In genomic region chr7:114085592-114086490, GRCh38 we compare ENCODE assay signal across 8 cellular contexts.
A peak's percentile ranks its signal among the peaks of the same experiment; 100 is the strongest.
DNase-seq lines count a peak whose midpoint lies in the region; ATAC-seq, FAIRE-seq and TF ChIP-seq lines count a peak whose summit lies in the region.

No MANE protein-coding gene starts in this region.

- TF ChIP-seq RAD21 in IMR-90 (IDR thresholded peaks at IDR 0.05; ENCODE audit: low read length), result no peak

- TF ChIP-seq POLR2A in IMR-90 (IDR thresholded peaks at IDR 0.05; ENCODE audit: low read depth, low read length), result no peak

- H3K9me1 ChIP-seq in IMR-90 (ENCODE audit: insufficient read depth, low read length), result no peaks in the 10 kb centered on the region

- peak overlapping the region; percentile 34; the same call in 1 of the 2 replicates for H3K14ac ChIP-seq in IMR-90 (replicated peaks; ENCODE audit: low read depth, low read length)

- H4K5ac ChIP-seq in IMR-90 (ENCODE audit: low read depth, low read length), result no peak overlapping the region

- dilution Hi-C loops in IMR-90 (cut with HindIII; ENCODE audit: low sequenced_read_pairs, unreplicated experiment), result no loop called here

- ATAC-seq in IMR-90 (ENCODE audit: low read depth), result peak; percentile 73
- peak; percentile 62 for ATAC-seq in Panc1
- peak; percentile 93 for ATAC-seq in sciatic nerve

- H3K4me1 ChIP-seq in IMR-90 (ENCODE audit: control insufficient read depth, insufficient read depth, low read length) (peaks cover 4% of the 10 kb centered on the region; the same call in 1 of the 2 replicates), Panc1 (ENCODE audit: control insufficient read depth, insufficient read depth, low read length) (peaks cover 10% of the 10 kb centered on the region; the same call in 1 of the 2 replicates), iPS-20b (ENCODE audit: insufficient read depth, low read length) (peaks cover 5% of the 10 kb centered on the region; the same call in 1 of the 2 replicates)

- peak overlapping the region; percentile 83 for H3K23ac ChIP-seq in IMR-90 (ENCODE audit: low read depth, low read length)

- peak overlapping the region; percentile 57 for H2BK120ac ChIP-seq in IMR-90 (ENCODE audit: low read depth, low read length)

- TF ChIP-seq CTCF in 22Rv1 (IDR thresholded peaks at IDR 0.05), result no peak
- TF ChIP-seq CTCF in GM12864 (IDR thresholded peaks at IDR 0.05; ENCODE audit: low read depth, low read length, missing control alignments), result no peak
- TF ChIP-seq CTCF in IMR-90 (conservative IDR thresholded peaks at IDR 0.05; ENCODE audit: low read depth, low read length), result no peak
- no peak for TF ChIP-seq CTCF in Panc1 (IDR thresholded peaks at IDR 0.05)
- TF ChIP-seq CTCF in bronchial epithelial cell (IDR thresholded peaks at IDR 0.05; ENCODE audit: insufficient read depth, low read length, severe bottlenecking), result no peak

- H3K27me3 ChIP-seq in IMR-90 (ENCODE audit: control insufficient read depth, insufficient read depth, low read length) (peaks cover 52% of the 10 kb centered on the region), Panc1 (ENCODE audit: control insufficient read depth, insufficient read depth, low read length) (peaks cover 16% of the 10 kb centered on the region), bronchial epithelial cell (ENCODE audit: control insufficient read depth, insufficient read depth, low read length) (peaks cover 4% of the 10 kb centered on the region), iPS-20b (ENCODE audit: insufficient read depth, low read length) (peaks cover 99% of the 10 kb centered on the region)

- H3K4ac ChIP-seq in IMR-90 (ENCODE audit: low read depth, low read length), result peak overlapping the region; percentile 86

- no peak overlapping the region for H2BK5ac ChIP-seq in IMR-90 (ENCODE audit: low read depth, low read length, poor library complexity, severe bottlenecking)

- H2AK5ac ChIP-seq in IMR-90 (ENCODE audit: low read depth, low read length), result no peak overlapping the region

- H3K4me3 ChIP-seq in GM12864 (ENCODE audit: low read depth, low read length) (peak overlapping the region; percentile 52), IMR-90 (ENCODE audit: insufficient read depth, low read depth, low read length) (peak overlapping the region; percentile 66), Panc1 (ENCODE audit: low read depth in 2 of 2, low read length in 2 of 2) (peak overlapping the region; percentile 46 to 70), bronchial epithelial cell (ENCODE audit: low read depth, low read length) (peak overlapping the region; percentile 76), iPS-20b (ENCODE audit: low read length) (peak overlapping the region; percentile 90)

- no peaks in the 10 kb centered on the region for H4K20me1 ChIP-seq in IMR-90 (ENCODE audit: insufficient read depth, low read length)

- H3K4me2 ChIP-seq in IMR-90 (ENCODE audit: low read depth, low read length), result peak overlapping the region; percentile 68

- H3K18ac ChIP-seq in IMR-90 (ENCODE audit: low read depth, low read length), result no peak overlapping the region

- H2AFZ ChIP-seq in IMR-90 (replicated peaks; ENCODE audit: low read length, poor library complexity), result peak overlapping the region; percentile 96

- CTCF ChIA-PET in IMR-90 (lab: Yijun Ruan, JAX) (no interaction called here), Panc1 (lab: Charles Lee) (interaction anchor here (0.6 kb wide), 1 partner anchor 113 kb away, joined by 7 read pairs; no protein-coding TSS in a partner anchor)

- in situ Hi-C loops in IMR-90 (cut with MboI; ENCODE audit: low sequenced_read_pairs), result no loop called here
- in situ Hi-C loops in Panc1 (cut with HindIII; ENCODE audit: low pct_unique_long_range_greater_than_20kb, low sequenced_read_pairs), result no loop called here

- no TSS peak for BruUV-seq in IMR-90 (replicated peaks; lab: Mats Ljungman, UMichigan)
- BruUV-seq in Panc1 (replicated peaks; lab: Mats Ljungman, UMichigan), result no TSS peak

- peak overlapping the region; percentile 90 for H3K27ac ChIP-seq in 22Rv1
- no peak overlapping the region for H3K27ac ChIP-seq in IMR-90 (ENCODE audit: insufficient read depth, low read length)
- H3K27ac ChIP-seq in Panc1 (ENCODE audit: low read length), result no peak overlapping the region
- no peak overlapping the region for H3K27ac ChIP-seq in iPS-20b (ENCODE audit: low read length)

- H3K79me1 ChIP-seq in IMR-90 (ENCODE audit: low read depth in 1 of 2, low read length in 2 of 2), result no peaks in the 10 kb centered on the region

- H2BK20ac ChIP-seq in IMR-90 (ENCODE audit: low read depth, low read length), result 0 out of 2 replicates have a peak overlapping the region, but pooled peaks have one; percentile 40

- H2BK15ac ChIP-seq in IMR-90 (ENCODE audit: low read depth, low read length), result no peak overlapping the region

- H2AK9ac ChIP-seq in IMR-90 (replicated peaks; ENCODE audit: low read depth, low read length, poor library complexity), result peak overlapping the region; percentile 58

- FAIRE-seq in bronchial epithelial cell (lab: Jason Lieb, UNC), result no peak

- POLR2A ChIA-PET in IMR-90 (lab: Charles Lee; ENCODE audit: unreplicated experiment), result no interaction called here
- POLR2A ChIA-PET in Panc1 (lab: Charles Lee), result interaction anchor here (0.6 kb wide), 1 partner anchor 123 kb away, joined by 11 read pairs; no protein-coding TSS in a partner anchor

- H3K9me3 ChIP-seq in IMR-90 (ENCODE audit: control insufficient read depth, insufficient read depth, low read length), result peaks cover 12% of the 10 kb centered on the region; the same call in 1 of the 2 replicates
- H3K9me3 ChIP-seq in Panc1 (ENCODE audit: control insufficient read depth, insufficient read depth, low read depth, low read length), result no peaks in the 10 kb centered on the region
- H3K9me3 ChIP-seq in iPS-20b (ENCODE audit: insufficient read depth, low read depth, low read length), result no peaks in the 10 kb centered on the region

- H4K8ac ChIP-seq in IMR-90 (ENCODE audit: low read depth in 2 of 2, low read length in 2 of 2), result peak overlapping the region in 1 of 2 experiments; percentile 83; a peak in 1 of 4 replicates

- DNase-seq in GM12864 (ENCODE audit: low read depth), result no peak
- DNase-seq in IMR-90, result peak; percentile 61
- no peak for DNase-seq in Panc1 (ENCODE audit: low read depth, low spot score)
- DNase-seq in bronchial epithelial cell (ENCODE audit: low read depth), result peak; percentile 82
- peak; percentile 91 for DNase-seq in sciatic nerve (ENCODE audit: low spot score)
- DNase-seq in COLO829 (ENCODE audit: low spot score), result no peak

- WGBS in IMR-90 (ENCODE audit: extremely low coverage in 2 of 2, insufficient read length in 1 of 2), 2 experiments, result 0% methylated on average over 3 of the region's 75 CpGs; no CpG with 5 or more reads in 1 of the 2 experiments

- H3K56ac ChIP-seq in IMR-90 (ENCODE audit: extremely low read depth, insufficient read depth, low read length), result peak overlapping the region; percentile 51; the same call in 1 of the 2 replicates

- no peak overlapping the region; the same call in 1 of the 2 replicates for H3K9ac ChIP-seq in IMR-90 (ENCODE audit: low read depth, low read length)
- H3K9ac ChIP-seq in iPS-20b (ENCODE audit: low read depth, low read length), result peak overlapping the region; percentile 74; the same call in 1 of the 2 replicates

- intact Hi-C loops in IMR-90 (cut with micrococcal nuclease), result loop anchor here (5.0 to 10.0 kb wide), 3 partner anchors 326 to 1269 kb away; partner anchors contain the start of genes FOXP2 and MDFIC
- intact Hi-C loops in Panc1 (cut with micrococcal nuclease; ENCODE audit: unreplicated experiment), result loop anchor here (10.0 kb wide), 1 partner anchor 1769 kb away; no protein-coding TSS in a partner anchor
- intact Hi-C loops in sciatic nerve (cut with DNase I), result no loop called here

- H4K91ac ChIP-seq in IMR-90 (ENCODE audit: insufficient read depth, low read depth, low read length), result 0 out of 2 replicates have a peak overlapping the region, but pooled peaks have one; percentile 27

- no peaks in the 10 kb centered on the region for H3K36me3 ChIP-seq in IMR-90 (ENCODE audit: control insufficient read depth, insufficient read depth, low read length)
- H3K36me3 ChIP-seq in Panc1 (ENCODE audit: control insufficient read depth, insufficient read depth, low read length), result no peaks in the 10 kb centered on the region
- no peaks in the 10 kb centered on the region for H3K36me3 ChIP-seq in bronchial epithelial cell (ENCODE audit: control insufficient read depth, insufficient read depth, low read length)
- H3K36me3 ChIP-seq in iPS-20b (ENCODE audit: insufficient read depth, low read depth, low read length), result no peaks in the 10 kb centered on the region

TF ChIP-seq in IMR-90, 13 proteins besides CTCF, POLR2A, EP300 and RAD21 (continues in another document):
- peak; percentile 77; the same call in 1 of the 2 replicates for TF ChIP-seq MAZ (IDR thresholded peaks at IDR 0.05; ENCODE audit: borderline replicate concordance, low read depth, low read length)
- TF ChIP-seq, protein P1, sequence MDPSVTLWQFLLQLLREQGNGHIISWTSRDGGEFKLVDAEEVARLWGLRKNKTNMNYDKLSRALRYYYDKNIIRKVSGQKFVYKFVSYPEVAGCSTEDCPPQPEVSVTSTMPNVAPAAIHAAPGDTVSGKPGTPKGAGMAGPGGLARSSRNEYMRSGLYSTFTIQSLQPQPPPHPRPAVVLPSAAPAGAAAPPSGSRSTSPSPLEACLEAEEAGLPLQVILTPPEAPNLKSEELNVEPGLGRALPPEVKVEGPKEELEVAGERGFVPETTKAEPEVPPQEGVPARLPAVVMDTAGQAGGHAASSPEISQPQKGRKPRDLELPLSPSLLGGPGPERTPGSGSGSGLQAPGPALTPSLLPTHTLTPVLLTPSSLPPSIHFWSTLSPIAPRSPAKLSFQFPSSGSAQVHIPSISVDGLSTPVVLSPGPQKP (IDR thresholded peaks at IDR 0.05; ENCODE audit: borderline replicate concordance, low read depth, low read length), result no peak
- no peak for TF ChIP-seq SMC3 (IDR thresholded peaks at IDR 0.05; ENCODE audit: low read depth, low read length)
- TF ChIP-seq CEBPB (IDR thresholded peaks at IDR 0.05; ENCODE audit: low read depth, low read length), result no peak
- TF ChIP-seq USF2 (IDR thresholded peaks at IDR 0.05; ENCODE audit: low read depth, low read length), result no peak
- TF ChIP-seq MAFK (IDR thresholded peaks at IDR 0.05; ENCODE audit: low read depth, low read length), result no peak
- no peak for TF ChIP-seq NFE2L2 (IDR thresholded peaks at IDR 0.05; ENCODE audit: low read depth, low read length)
- no peak for TF ChIP-seq MXI1 (IDR thresholded peaks at IDR 0.05; ENCODE audit: borderline replicate concordance, low read depth, low read length)
- peak; percentile 43; the same call in 1 of the 2 replicates for TF ChIP-seq BHLHE40 (IDR thresholded peaks at IDR 0.05; ENCODE audit: low read depth, low read length)
- no peak for TF ChIP-seq RFX5 (IDR thresholded peaks at IDR 0.05; ENCODE audit: low read depth, low read length)

Comparison
In these comparisons a context has a peak if more than half of its experiments do, and no peak if none do; other contexts are left out.
1. DNase-seq: peak in IMR-90 (single experiment), bronchial epithelial cell (single experiment) and sciatic nerve (single experiment); none in GM12864 (single experiment), Panc1 (single experiment) and COLO829 (single experiment).
2. Peak in every context shown above with its lines, with median percentiles within 50 percentile points of each other: H3K4me3 ChIP-seq and ATAC-seq.